Comparison of ENCODE assay signal across 9 cellular contexts in genomic region chr6:156925718-156926607, GRCh38.
DNase-seq lines count a peak whose midpoint lies in the region; ATAC-seq, FAIRE-seq and TF ChIP-seq lines count a peak whose summit lies in the region.
"Had no signal": no experiment of that assay in that cellular context is flagged by ENCODE, and none has a peak within 500 bp of the region (broad histone marks: within the 10 kb centered on the region; RNA-seq: fewer than 3 reads in every experiment).

No MANE protein-coding gene starts in this region.

- H3K27ac ChIP-seq in right atrium auricular region, result no peak overlapping the region

- H3K36me3 ChIP-seq in right atrium auricular region, result no peaks in the 10 kb centered on the region

- H3K27me3 ChIP-seq in right atrium auricular region, result no peaks in the 10 kb centered on the region

- ATAC-seq in GM21360 (IDR thresholded peaks at IDR 0.05; ENCODE audit: unreplicated experiment), result peak; percentile 70
- peak; percentile 77 for ATAC-seq in HG03139 (IDR thresholded peaks at IDR 0.05; ENCODE audit: unreplicated experiment)

- no peak overlapping the region for H3K4me3 ChIP-seq in fibroblast of mammary gland (ENCODE audit: control insufficient read depth, low read depth, low read length)
- no peak overlapping the region for H3K4me3 ChIP-seq in right atrium auricular region

- peaks cover 0 to 27% of the 10 kb centered on the region in 2 donors for H3K4me1 ChIP-seq in right atrium auricular region

- peak; percentile 71 for FAIRE-seq in GM12891 (lab: Jason Lieb, UNC)

- DNase-seq in GM12891 (ENCODE audit: insufficient read length, low spot score) (no peak), fibroblast of mammary gland (ENCODE audit: low read depth) (peak; percentile 13), NCI-H510A treated with DMSO at 0.1 percent for 48 hours (lab: John Stamatoyannopoulos, UW) (no peak), right atrium auricular region (ENCODE audit: low spot score) (no peak), posterior vena cava (ENCODE audit: low spot score) (no peak)
- DNase-seq in activated CD4-positive, CD25-positive, alpha-beta regulatory T cell (lab: John Stamatoyannopoulos, UW), result no peak
- DNase-seq: effector CD8-positive, alpha-beta T cell had no signal

- TF ChIP-seq POLR2A in GM12891 (IDR thresholded peaks at IDR 0.05; ENCODE audit: low read depth, low read length), result no peak

- H3K9me3 ChIP-seq in right atrium auricular region, result no peaks in the 10 kb centered on the region

- TF ChIP-seq CTCF in fibroblast of mammary gland (conservative IDR thresholded peaks at IDR 0.05; ENCODE audit: control insufficient read depth, insufficient read depth, low read depth, low read length), result no peak
- no peak for TF ChIP-seq CTCF in right atrium auricular region (IDR thresholded peaks at IDR 0.05)

- intact Hi-C loops in posterior vena cava (cut with DNase I), result no loop called here

TF ChIP-seq in GM12891, 5 proteins besides CTCF, POLR2A, EP300 and RAD21:
- TF ChIP-seq SPI1 (IDR thresholded peaks at IDR 0.05; ENCODE audit: low read depth, low read length), result no peak
- no peak for TF ChIP-seq TAF1 (IDR thresholded peaks at IDR 0.05; ENCODE audit: low read depth, low read length)
- TF ChIP-seq PAX5 (IDR thresholded peaks at IDR 0.05; ENCODE audit: insufficient read depth, low read length, severe bottlenecking), result no peak
- no peak for TF ChIP-seq POU2F2 (IDR thresholded peaks at IDR 0.05; ENCODE audit: low read depth, low read length)
- no peak for TF ChIP-seq POLR2AphosphoS5 (IDR thresholded peaks at IDR 0.05; ENCODE audit: low read depth, low read length)
